7 cellular contexts compared by ENCODE assay signal in genomic region chr6:54932622-54933021, GRCh38.
"Had no signal": no experiment of that assay in that cellular context is flagged by ENCODE, and none has a peak within 500 bp of the region (broad histone marks: within the 10 kb centered on the region; RNA-seq: fewer than 3 reads in every experiment).

No MANE protein-coding gene starts in this region.

- H3K27ac ChIP-seq: HL-60, KMS-11 had no signal

- H3K9ac ChIP-seq: KMS-11 had no signal

- H3K4me3 ChIP-seq: K562 had no signal

- FAIRE-seq: HTR-8/SVneo, K562 had no signal

- ATAC-seq: K562 had no signal

- H3K4me2 ChIP-seq: KMS-11 had no signal

- DNase-seq: IMR-90, KBM-7, KG1 had no signal
